In the genomic region with DNA sequence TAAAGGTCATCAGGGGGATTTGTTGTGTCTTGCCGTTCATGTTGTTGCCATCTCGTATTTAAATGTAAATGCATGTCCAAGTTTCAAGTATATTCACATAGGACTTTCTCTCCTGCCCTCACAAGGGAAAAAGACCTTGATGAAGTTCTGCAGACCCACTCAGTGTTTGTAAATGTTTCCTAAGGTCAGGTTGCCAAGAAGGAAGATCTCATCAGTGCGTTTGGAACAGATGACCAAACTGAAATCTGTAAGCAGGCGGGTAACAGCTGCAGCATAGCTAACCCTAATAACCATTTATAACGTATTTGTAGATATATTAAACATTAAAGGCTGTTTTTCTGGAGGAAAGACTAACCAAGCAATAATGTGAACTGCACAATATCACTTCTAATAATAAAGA, we compare ENCODE assay signal across 8 cellular contexts. TPM values are rescaled to one million over a fixed set of nuclear protein-coding genes. Genes with fewer than 3 reads are reported as not detected.
A peak's percentile ranks its signal among the peaks of the same experiment; 100 is the strongest.
DNase-seq lines count a peak whose midpoint lies in the region; ATAC-seq and TF ChIP-seq lines count a peak whose summit lies in the region.
"Not testable (repeated sequence)": the region's sequence is repeated elsewhere in the genome, so short reads cannot be mapped to it uniquely, and the experiment has no call there.

No MANE protein-coding gene starts in this region.

- H3K27ac ChIP-seq in ACC112 (ENCODE audit: low read depth, low read length) (peak overlapping the region; percentile 85), GM23248 (peak overlapping the region; percentile 98), PC-9 (peak overlapping the region; percentile 76), left ventricle myocardium inferior (replicated peaks) (peak overlapping the region; percentile 98), spleen (peak overlapping the region; percentile 91 to 97 (median 95))

- not testable (repeated sequence) for H3K27me3 Mint-ChIP-seq in activated T-helper 2 cell treated with anti-CD3 and anti-CD28 coated beads, Interferon-gamma antibody, Interleukin-2, Interleukin-4, amounts not matched to agents 10 μg/mL and 5 μg/mL and 100 μg/mL, durations not matched to agents 14 hours and 24 hours and 36 hours (ENCODE audit: low read depth); dendritic cell treated with granulocyte-macrophage colony-stimulating factor and Interleukin-4, amounts not matched to agents 40 ng/mL and 50 ng/mL, for 4 days; naive B cell

- POLR2A ChIA-PET in PC-9 (lab: Charles Lee; ENCODE audit: unreplicated experiment), result not testable (repeated sequence)

- H4K20me1 ChIP-seq in GM23248 (ENCODE audit: insufficient read depth), result not testable (repeated sequence)
- H4K20me1 ChIP-seq in PC-9 (ENCODE audit: insufficient read depth), result peaks cover 13% of the 10 kb centered on the region

- not testable (repeated sequence) for H3K27me3 ChIP-seq in ACC112 (ENCODE audit: insufficient read depth, low read length); GM23248 (replicated peaks; ENCODE audit: insufficient read depth); PC-9 (ENCODE audit: insufficient read depth, low read depth); left ventricle myocardium inferior (ENCODE audit: low read depth); spleen (replicated peaks in 1 of 7)

- BruUV-seq in PC-9 (replicated peaks; lab: Mats Ljungman, UMichigan), result not testable (repeated sequence)

- TF ChIP-seq CTCF in PC-9 (conservative IDR thresholded peaks at IDR 0.05); left ventricle myocardium inferior (IDR thresholded peaks at IDR 0.05; ENCODE audit: borderline replicate concordance); spleen (IDR thresholded peaks at IDR 0.05 in 8 of 11, conservative IDR thresholded peaks at IDR 0.05 in 3 of 11): not testable (repeated sequence)

- peak; percentile 53 for DNase-seq in GM23248
- DNase-seq in PC-9; activated T-helper 2 cell treated with anti-CD3 and anti-CD28 coated beads, Interferon-gamma antibody, Interleukin-2, Interleukin-4, amounts not matched to agents 10 μg/mL and 5 μg/mL and 100 μg/mL, durations not matched to agents 14 hours and 24 hours and 36 hours (ENCODE audit: low spot score); left ventricle myocardium inferior; naive B cell; spleen: not testable (repeated sequence)

- H3K36me3 Mint-ChIP-seq in activated T-helper 2 cell treated with anti-CD3 and anti-CD28 coated beads, Interferon-gamma antibody, Interleukin-2, Interleukin-4, amounts not matched to agents 10 μg/mL and 5 μg/mL and 100 μg/mL, durations not matched to agents 14 hours and 24 hours and 36 hours (ENCODE audit: low read depth), result peaks cover 41% of the 10 kb centered on the region
- peaks cover 61% of the 10 kb centered on the region for H3K36me3 Mint-ChIP-seq in dendritic cell treated with granulocyte-macrophage colony-stimulating factor and Interleukin-4, amounts not matched to agents 40 ng/mL and 50 ng/mL, for 4 days (ENCODE audit: low read depth)
- peaks cover 0 to 15% of the 10 kb centered on the region in 2 donors for H3K36me3 Mint-ChIP-seq in naive B cell

- peak overlapping the region; percentile 98 for H3K9ac ChIP-seq in GM23248

- H3K4me1 ChIP-seq in ACC112 (ENCODE audit: control insufficient read depth, insufficient read depth, low read length, unreplicated experiment), result not testable (repeated sequence)
- H3K4me1 ChIP-seq in GM23248 (ENCODE audit: insufficient read depth) (peaks cover 12% of the 10 kb centered on the region), PC-9 (replicated peaks; ENCODE audit: insufficient read depth) (peaks cover 12% of the 10 kb centered on the region), left ventricle myocardium inferior (peaks cover 62% of the 10 kb centered on the region), spleen (peaks cover 12 to 49% (median 32%) of the 10 kb centered on the region in 6 donors)

- CTCF ChIA-PET in PC-9 (lab: Charles Lee), result not testable (repeated sequence)

- not testable (repeated sequence) for H2AFZ ChIP-seq in ACC112 (ENCODE audit: low read length, unreplicated experiment); PC-9
- peak overlapping the region; percentile 72 for H2AFZ ChIP-seq in GM23248

- not testable (repeated sequence) for H3K36me3 ChIP-seq in ACC112 (ENCODE audit: insufficient read depth, low read length)
- H3K36me3 ChIP-seq in GM23248 (ENCODE audit: low read depth), result peaks cover 34% of the 10 kb centered on the region
- H3K36me3 ChIP-seq in PC-9 (ENCODE audit: low read depth), result 0 out of 2 replicates have a peak, but pooled peaks cover 20% of the 10 kb centered on the region
- peaks cover 49% of the 10 kb centered on the region for H3K36me3 ChIP-seq in left ventricle myocardium inferior
- H3K36me3 ChIP-seq in spleen, result peaks cover 0 to 47% (median 39%) of the 10 kb centered on the region in 6 donors

- peaks cover 20% of the 10 kb centered on the region for H3F3A ChIP-seq in GM23248 (ENCODE audit: insufficient read depth)
- not testable (repeated sequence) for H3F3A ChIP-seq in PC-9 (ENCODE audit: insufficient read depth, low read depth)

- H3K9me3 ChIP-seq in GM23248 (ENCODE audit: low read depth); PC-9 (ENCODE audit: insufficient read depth, low read depth); left ventricle myocardium inferior (replicated peaks); spleen: not testable (repeated sequence)

- H3K4me3 ChIP-seq in ACC112 (ENCODE audit: low read depth, low read length) (peak overlapping the region; percentile 85), GM23248 (peak overlapping the region; percentile 94), PC-9 (peak overlapping the region; percentile 68), left ventricle myocardium inferior (peak overlapping the region; percentile 83), spleen (peak overlapping the region; percentile 66 to 83 (median 73))

- intact Hi-C loops in PC-9 (cut with micrococcal nuclease; ENCODE audit: unreplicated experiment); activated T-helper 2 cell treated with anti-CD3 and anti-CD28 coated beads, Interferon-gamma antibody, Interleukin-2, Interleukin-4, amounts not matched to agents 10 μg/mL and 5 μg/mL and 100 μg/mL, durations not matched to agents 14 hours and 24 hours and 36 hours (cut with micrococcal nuclease); dendritic cell treated with granulocyte-macrophage colony-stimulating factor and Interleukin-4, amounts not matched to agents 40 ng/mL and 50 ng/mL, for 4 days (cut with micrococcal nuclease); left ventricle myocardium inferior (cut with micrococcal nuclease); spleen (cut with DNase I; ENCODE audit: low total_unique reads): not testable (repeated sequence)

- peaks cover 20% of the 10 kb centered on the region for H3K4me1 Mint-ChIP-seq in activated T-helper 2 cell treated with anti-CD3 and anti-CD28 coated beads, Interferon-gamma antibody, Interleukin-2, Interleukin-4, amounts not matched to agents 10 μg/mL and 5 μg/mL and 100 μg/mL, durations not matched to agents 14 hours and 24 hours and 36 hours (ENCODE audit: low read depth)
- peaks cover 17% of the 10 kb centered on the region for H3K4me1 Mint-ChIP-seq in dendritic cell treated with granulocyte-macrophage colony-stimulating factor and Interleukin-4, amounts not matched to agents 40 ng/mL and 50 ng/mL, for 4 days (ENCODE audit: low read depth)
- H3K4me1 Mint-ChIP-seq in naive B cell, result peaks cover 8 to 40% (median 9%) of the 10 kb centered on the region in 3 donors

- not testable (repeated sequence) for H3K9me2 ChIP-seq in GM23248 (ENCODE audit: insufficient read depth); PC-9 (ENCODE audit: insufficient read depth)

- not testable (repeated sequence) for H3K9me3 Mint-ChIP-seq in activated T-helper 2 cell treated with anti-CD3 and anti-CD28 coated beads, Interferon-gamma antibody, Interleukin-2, Interleukin-4, amounts not matched to agents 10 μg/mL and 5 μg/mL and 100 μg/mL, durations not matched to agents 14 hours and 24 hours and 36 hours; dendritic cell treated with granulocyte-macrophage colony-stimulating factor and Interleukin-4, amounts not matched to agents 40 ng/mL and 50 ng/mL, for 4 days; naive B cell

- WGBS in GM23248 (ENCODE audit: low coverage in 1 of 2, low lambda C conversion rate in 2 of 2, missing lambda C conversion rate in 2 of 2), 2 experiments, result 1 to 6% methylated on average over 5 of the region's 5 CpGs
- WGBS in spleen, 5 donors, result 19 to 54% (median 47%) methylated on average over 4 to 5 of the region's 5 CpGs

- in situ Hi-C loops in GM23248 (cut with MboI), result not testable (repeated sequence)

- not testable (repeated sequence) for TF ChIP-seq POLR2A in spleen (IDR thresholded peaks at IDR 0.05)

- peak overlapping the region; percentile 95 for H3K27ac Mint-ChIP-seq in activated T-helper 2 cell treated with anti-CD3 and anti-CD28 coated beads, Interferon-gamma antibody, Interleukin-2, Interleukin-4, amounts not matched to agents 10 μg/mL and 5 μg/mL and 100 μg/mL, durations not matched to agents 14 hours and 24 hours and 36 hours
- H3K27ac Mint-ChIP-seq in dendritic cell treated with granulocyte-macrophage colony-stimulating factor and Interleukin-4, amounts not matched to agents 40 ng/mL and 50 ng/mL, for 4 days, result peak overlapping the region; percentile 99
- peak overlapping the region in 5 of 6 donors; percentile 98 to 99 (median 99) for H3K27ac Mint-ChIP-seq in naive B cell

- H3K79me2 ChIP-seq in ACC112 (ENCODE audit: control insufficient read depth, insufficient read depth, low read length, unreplicated experiment) (peaks cover 26% of the 10 kb centered on the region), GM23248 (ENCODE audit: insufficient read depth) (peaks cover 59% of the 10 kb centered on the region), PC-9 (ENCODE audit: low read depth) (peaks cover 38% of the 10 kb centered on the region)

- H3K4me2 ChIP-seq in GM23248 (ENCODE audit: unreplicated experiment) (peak overlapping the region; percentile 94), PC-9 (peak overlapping the region; percentile 85)

- not testable (repeated sequence) for ATAC-seq in naive B cell (ENCODE audit: low read depth in 2 of 2)

- H3K4me3 Mint-ChIP-seq in activated T-helper 2 cell treated with anti-CD3 and anti-CD28 coated beads, Interferon-gamma antibody, Interleukin-2, Interleukin-4, amounts not matched to agents 10 μg/mL and 5 μg/mL and 100 μg/mL, durations not matched to agents 14 hours and 24 hours and 36 hours (ENCODE audit: low read depth), result peak overlapping the region; percentile 99
- peak overlapping the region; percentile 95 for H3K4me3 Mint-ChIP-seq in dendritic cell treated with granulocyte-macrophage colony-stimulating factor and Interleukin-4, amounts not matched to agents 40 ng/mL and 50 ng/mL, for 4 days
- H3K4me3 Mint-ChIP-seq in naive B cell, result peak overlapping the region in 7 of 8 donors; percentile 94 to 100 (median 98)

RNA-seq across cellular contexts. Expression of a gene that starts 2.6 kb away (rescaled TPM):
- 1.6 TPM in 1 of 2 replicates, not detected in the other for total RNA-seq in GM23248 (2014; rRNA removed; shearing (Covaris generic))
- 0.75 and 0.98 TPM in 2 replicates for polyA plus RNA-seq in GM23248 (2016; fragmentation: Nextera tagmentation; extraction: Ambion mirVana)
- 2.2 and 3.0 TPM in 2 replicates for total RNA-seq in PC-9 (2021)
- 3.6 and 4.5 TPM in 2 replicates for total RNA-seq in activated T-helper 2 cell treated with anti-CD3 and anti-CD28 coated beads, Interferon-gamma antibody, Interleukin-2, Interleukin-4, amounts not matched to agents 10 μg/mL and 5 μg/mL and 100 μg/mL, durations not matched to agents 14 hours and 24 hours and 36 hours
- 2.5 TPM for total RNA-seq in left ventricle myocardium inferior
- 1 to 10 TPM in 5 of 6 donors, under 1 TPM in 1; 0.34 to 4.1 (median 1.9) TPM for polyA plus RNA-seq in naive B cell (ENCODE audit: low read depth in 6 of 6)
- 1 to 10 TPM; 3.5 to 8.3 (median 4.4) TPM for total RNA-seq in spleen
- 1 to 10 TPM; 1.2 to 2.0 (median 1.5) TPM for polyA plus RNA-seq in spleen
